ENCODE assay signal across 9 cellular contexts in genomic region chr15:82540984-82541431, GRCh38. TPM values are rescaled to one million over a fixed set of nuclear protein-coding genes. Genes with fewer than 3 reads are reported as not detected.
DNase-seq lines count a peak whose midpoint lies in the region; ATAC-seq, FAIRE-seq and TF ChIP-seq lines count a peak whose summit lies in the region.
"Had no signal": no experiment of that assay in that cellular context is flagged by ENCODE, and none has a peak within 500 bp of the region (broad histone marks: within the 10 kb centered on the region; RNA-seq: fewer than 3 reads in every experiment).

No MANE protein-coding gene starts in this region.

- H3K4me3 ChIP-seq in ascending aorta (peak overlapping the region; percentile 64 to 76), iPS-18c (ENCODE audit: insufficient read depth, low read depth, low read length) (peak overlapping the region; percentile 90), spleen (peak overlapping the region; percentile 71 to 91 (median 85))

- no peaks in the 10 kb centered on the region for H3K27me3 Mint-ChIP-seq in stimulated activated naive CD8-positive, alpha-beta T cell treated with anti-CD3 and anti-CD28 coated beads, Interleukin-15, Interleukin-2, amounts not matched to agents 100 ng/mL and 50 ng/mL, for 24 hours

- H3K4me3 Mint-ChIP-seq in stimulated activated naive CD8-positive, alpha-beta T cell treated with anti-CD3 and anti-CD28 coated beads, Interleukin-15, Interleukin-2, amounts not matched to agents 100 ng/mL and 50 ng/mL, for 24 hours: peak overlapping the region; percentile 97

- H3K4me1 ChIP-seq in ascending aorta (peaks cover 0 to 16% of the 10 kb centered on the region in 2 donors), spleen (peaks cover 22 to 50% (median 36%) of the 10 kb centered on the region in 6 donors)

- H3K9me3 Mint-ChIP-seq in stimulated activated naive CD8-positive, alpha-beta T cell treated with anti-CD3 and anti-CD28 coated beads, Interleukin-15, Interleukin-2, amounts not matched to agents 100 ng/mL and 50 ng/mL, for 24 hours: no peaks in the 10 kb centered on the region

- no peak for DNase-seq in stimulated activated naive CD8-positive, alpha-beta T cell treated with anti-CD3 and anti-CD28 coated beads, Interleukin-15, Interleukin-2, amounts not matched to agents 100 U/mL and 50 U/mL, for 24 hours
- peak in 1 of 2 donors; percentile 63 for DNase-seq in ascending aorta (ENCODE audit: low spot score in 2 of 2)
- DNase-seq in spleen: peak; percentile 86
- no peak for DNase-seq in hypothalamus (lab: John Stamatoyannopoulos, UW)
- DNase-seq in RCC 7860 (ENCODE audit: low spot score): no peak
- DNase-seq in NK-92 (lab: John Stamatoyannopoulos, UW; ENCODE audit: unreplicated experiment): no peak

- no peak for FAIRE-seq in RCC 7860 (lab: Jason Lieb, UNC)
- FAIRE-seq: islet of Langerhans had no signal

- H3K27ac ChIP-seq in ascending aorta: peak overlapping the region; percentile 94 to 96
- H3K27ac ChIP-seq in spleen: peak overlapping the region; percentile 83 to 96 (median 92)

- H3K36me3 Mint-ChIP-seq in stimulated activated naive CD8-positive, alpha-beta T cell treated with anti-CD3 and anti-CD28 coated beads, Interleukin-15, Interleukin-2, amounts not matched to agents 100 ng/mL and 50 ng/mL, for 24 hours (ENCODE audit: low read depth): peaks cover 49% of the 10 kb centered on the region

- TF ChIP-seq CTCF in ascending aorta (IDR thresholded peaks at IDR 0.05) (no peak), spleen (IDR thresholded peaks at IDR 0.05 in 8 of 11, conservative IDR thresholded peaks at IDR 0.05 in 3 of 11) (no peak)

- WGBS in spleen, 5 donors: 23 to 33% (median 31%) methylated on average over 11 of the region's 11 CpGs

- peak overlapping the region; percentile 97 for H3K27ac Mint-ChIP-seq in stimulated activated naive CD8-positive, alpha-beta T cell treated with anti-CD3 and anti-CD28 coated beads, Interleukin-15, Interleukin-2, amounts not matched to agents 100 ng/mL and 50 ng/mL, for 24 hours

- TF ChIP-seq POLR2A in spleen (IDR thresholded peaks at IDR 0.05): no peak

- ATAC-seq in stimulated activated naive CD8-positive, alpha-beta T cell treated with anti-CD3 and anti-CD28 coated beads, Interleukin-15, Interleukin-2, amounts not matched to agents 100 U/mL and 50 U/mL, for 24 hours: no peak

- intact Hi-C loops in ascending aorta (cut with DNase I) (loop anchor here (1.0 to 10.0 kb wide), 8 partner anchors 106 to 664 kb away; partner anchors contain the start of genes BTBD1, CPEB1, EFL1 and HDGFL3), spleen (cut with DNase I; ENCODE audit: low total_unique reads) (loop anchor here (5.0 kb wide), 1 partner anchor 461 kb away; no protein-coding TSS in a partner anchor)

- no peaks in the 10 kb centered on the region for H3K9me3 ChIP-seq in ascending aorta
- H3K9me3 ChIP-seq in iPS-18c (ENCODE audit: control insufficient read depth, insufficient read depth, low read length): no peaks in the 10 kb centered on the region
- no peaks in the 10 kb centered on the region for H3K9me3 ChIP-seq in spleen

- no peaks in the 10 kb centered on the region for H3K27me3 ChIP-seq in ascending aorta
- peaks cover 0 to 6% (median 0%) of the 10 kb centered on the region in 7 donors for H3K27me3 ChIP-seq in spleen (replicated peaks in 1 of 7)

- peaks cover 34% of the 10 kb centered on the region for H3K4me1 Mint-ChIP-seq in stimulated activated naive CD8-positive, alpha-beta T cell treated with anti-CD3 and anti-CD28 coated beads, Interleukin-15, Interleukin-2, amounts not matched to agents 100 ng/mL and 50 ng/mL, for 24 hours (ENCODE audit: low read depth)

- H3K36me3 ChIP-seq in ascending aorta (peaks cover 24 to 30% of the 10 kb centered on the region in 2 donors), spleen (peaks cover 3 to 32% (median 28%) of the 10 kb centered on the region in 6 donors)

RNA-seq across cellular contexts. Expression of gene RPS17, which starts 0.8 kb away (rescaled TPM):
- total RNA-seq in ascending aorta: 1,125 TPM
- total RNA-seq in spleen: 1,000 to 10,000 TPM; 1,089 to 1,741 (median 1,381) TPM
- polyA plus RNA-seq in spleen: 1,000 to 10,000 TPM; 7,074 to 9,274 (median 9,192) TPM
